In genomic region chr18:21183670-21184069, GRCh38 we compare ENCODE assay signal across 32 cellular contexts. TPM values are rescaled to one million over a fixed set of nuclear protein-coding genes. Genes with fewer than 3 reads are reported as not detected.
A peak's percentile ranks its signal among the peaks of the same experiment; 100 is the strongest.
DNase-seq lines count a peak whose midpoint lies in the region; ATAC-seq, FAIRE-seq and TF ChIP-seq lines count a peak whose summit lies in the region.
"Had no signal": no experiment of that assay in that cellular context is flagged by ENCODE, and none has a peak within 500 bp of the region (broad histone marks: within the 10 kb centered on the region; RNA-seq: fewer than 3 reads in every experiment).

No MANE protein-coding gene starts in this region.

- FAIRE-seq in keratinocyte (lab: Jason Lieb, UNC) = no peak
- FAIRE-seq: GM18507 had no signal

- H3K27me3 ChIP-seq in RWPE2 (ENCODE audit: insufficient read depth, poor library complexity, severe bottlenecking) = no peaks in the 10 kb centered on the region
- no peaks in the 10 kb centered on the region for H3K27me3 ChIP-seq in keratinocyte (ENCODE audit: control insufficient read depth, extremely low read depth, insufficient read depth, low read length)
- no peaks in the 10 kb centered on the region for H3K27me3 ChIP-seq in upper lobe of left lung
- H3K27me3 ChIP-seq: neural progenitor cell, suprapubic skin had no signal

- H3K9me1 ChIP-seq in keratinocyte (ENCODE audit: control insufficient read depth, extremely low read depth, insufficient read depth, low read length) = no peaks in the 10 kb centered on the region

- no peak overlapping the region for H3K4me3 Mint-ChIP-seq in activated naive CD8-positive, alpha-beta T cell treated with anti-CD3 and anti-CD28 coated beads, Interleukin-2, amount 50 U/mL, for 24 hours
- H3K4me3 Mint-ChIP-seq in activated naive CD8-positive, alpha-beta T cell treated with anti-CD3 and anti-CD28 coated beads for 36 hours = no peak overlapping the region
- no peak overlapping the region for H3K4me3 Mint-ChIP-seq in progenitor cell of endocrine pancreas (ENCODE audit: low read depth)
- H3K4me3 Mint-ChIP-seq: activated CD4-positive, alpha-beta T cell treated with anti-CD3 and anti-CD28 coated beads, Interleukin-2, amount 10 ng/mL, durations not matched to agents 24 days and 14 days; activated naive CD4-positive, alpha-beta T cell treated with anti-CD3 and anti-CD28 coated beads for 36 hours; activated T-cell treated with anti-CD3 and anti-CD28 coated beads, Interleukin-2, amount 50 U/mL, for 72 hours; dendritic cell treated with granulocyte-macrophage colony-stimulating factor and Interleukin-4, amounts not matched to agents 40 ng/mL and 50 ng/mL, for 4 days; immature natural killer cell; neural progenitor cell; stimulated activated effector memory CD8-positive, alpha-beta T cell treated with anti-CD3 and anti-CD28 coated beads, Interleukin-12 subunit alpha, Interleukin-12 subunit beta, amount 100 ng/mL, for 72 hours had no signal

- H3K27ac ChIP-seq in RWPE2 (ENCODE audit: poor library complexity, severe bottlenecking) (no peak overlapping the region), keratinocyte (ENCODE audit: control insufficient read depth, insufficient read depth, low read length) (no peak overlapping the region), upper lobe of left lung (no peak overlapping the region)
- H3K27ac ChIP-seq: KMS-11, neural progenitor cell, suprapubic skin had no signal

- H3K36me3 ChIP-seq in RWPE2 (ENCODE audit: low read depth) (no peaks in the 10 kb centered on the region), keratinocyte (ENCODE audit: control insufficient read depth in 2 of 2, extremely low read depth in 1 of 2, insufficient read depth in 2 of 2, low read length in 2 of 2) (no peaks in the 10 kb centered on the region), upper lobe of left lung (no peaks in the 10 kb centered on the region)
- H3K36me3 ChIP-seq: neural progenitor cell, suprapubic skin had no signal

- peaks cover 2% of the 10 kb centered on the region for H3K4me1 Mint-ChIP-seq in activated naive CD8-positive, alpha-beta T cell treated with anti-CD3 and anti-CD28 coated beads, Interleukin-2, amount 50 U/mL, for 24 hours
- peaks cover 6% of the 10 kb centered on the region for H3K4me1 Mint-ChIP-seq in activated naive CD8-positive, alpha-beta T cell treated with anti-CD3 and anti-CD28 coated beads for 36 hours
- H3K4me1 Mint-ChIP-seq in progenitor cell of endocrine pancreas (ENCODE audit: low read depth) = no peaks in the 10 kb centered on the region
- H3K4me1 Mint-ChIP-seq: activated CD4-positive, alpha-beta T cell treated with anti-CD3 and anti-CD28 coated beads, Interleukin-2, amount 10 ng/mL, durations not matched to agents 24 days and 14 days; neural progenitor cell; stimulated activated effector memory CD8-positive, alpha-beta T cell treated with anti-CD3 and anti-CD28 coated beads, Interleukin-12 subunit alpha, Interleukin-12 subunit beta, amount 100 ng/mL, for 72 hours had no signal

- TF ChIP-seq CTCF in RWPE2 (IDR thresholded peaks at IDR 0.05; ENCODE audit: poor library complexity, severe bottlenecking) (no peak), keratinocyte (optimal IDR thresholded peaks at IDR 0.05 in 1 of 3, IDR thresholded peaks at IDR 0.05 in 1 of 3, conservative IDR thresholded peaks at IDR 0.05 in 1 of 3; ENCODE audit: extremely low read depth in 1 of 3, insufficient read depth in 2 of 3, low read length in 3 of 3) (no peak), progenitor cell of endocrine pancreas (IDR thresholded peaks at IDR 0.05; ENCODE audit: unreplicated experiment) (no peak), upper lobe of left lung (IDR thresholded peaks at IDR 0.05) (no peak)

- H3K79me2 ChIP-seq in keratinocyte (ENCODE audit: control insufficient read depth, insufficient read depth, low read length) = no peaks in the 10 kb centered on the region

- dilution Hi-C loops in keratinocyte (cut with MboI; ENCODE audit: extremely low pct_ligation_motif_present, low sequenced_read_pairs) = no loop called here

- H2AFZ ChIP-seq in keratinocyte (ENCODE audit: control insufficient read depth, low read length) = peak overlapping the region; percentile 24
- H2AFZ ChIP-seq: neural progenitor cell had no signal

- TF ChIP-seq EP300 in upper lobe of left lung (IDR thresholded peaks at IDR 0.05) = no peak

- H3K36me3 Mint-ChIP-seq in activated naive CD8-positive, alpha-beta T cell treated with anti-CD3 and anti-CD28 coated beads, Interleukin-2, amount 50 U/mL, for 24 hours (ENCODE audit: low read depth) = no peaks in the 10 kb centered on the region
- no peaks in the 10 kb centered on the region for H3K36me3 Mint-ChIP-seq in activated naive CD8-positive, alpha-beta T cell treated with anti-CD3 and anti-CD28 coated beads for 36 hours
- no peaks in the 10 kb centered on the region for H3K36me3 Mint-ChIP-seq in progenitor cell of endocrine pancreas (ENCODE audit: insufficient read depth)
- H3K36me3 Mint-ChIP-seq: immature natural killer cell, neural progenitor cell had no signal

- DNase-seq in activated naive CD8-positive, alpha-beta T cell treated with anti-CD3 and anti-CD28 coated beads, Interleukin-2, amount 50 U/mL, for 24 hours = no peak
- no peak for DNase-seq in activated naive CD8-positive, alpha-beta T cell treated with anti-CD3 and anti-CD28 coated beads for 36 hours
- no peak for DNase-seq in RWPE2 (ENCODE audit: low spot score)
- no peak for DNase-seq in keratinocyte (ENCODE audit: low read depth, low spot score)
- DNase-seq in progenitor cell of endocrine pancreas (ENCODE audit: low spot score, unreplicated experiment) = no peak
- DNase-seq in upper lobe of left lung = no peak
- DNase-seq: 8988T; activated CD4-positive, alpha-beta T cell treated with anti-CD3 and anti-CD28 coated beads, Interleukin-2, amount 10 ng/mL, durations not matched to agents 24 days and 14 days; activated naive CD4-positive, alpha-beta T cell treated with anti-CD3 and anti-CD28 coated beads for 36 hours; activated T-cell treated with anti-CD3 and anti-CD28 coated beads, Interleukin-2, amount 50 U/mL, for 72 hours; anterior cingulate cortex; caudate nucleus; H7; immature natural killer cell; NCI-H1048; NCI-H1930; NCI-H2227 treated with DMSO at 0.1 percent for 48 hours; NCI-H82; posterior cingulate gyrus; SHP77 treated with DMSO at 0.1 percent for 48 hours; stimulated activated CD4-positive, alpha-beta T cell treated with anti-CD3 and anti-CD28 coated beads, Interleukin-1b, Interleukin-23, amount 100 ng/mL, for 48 hours had no signal

- TF ChIP-seq POLR2A in upper lobe of left lung (IDR thresholded peaks at IDR 0.05) = no peak

- no peak overlapping the region for H3K9ac ChIP-seq in keratinocyte (ENCODE audit: control insufficient read depth, extremely low read depth, insufficient read depth, low read length)
- H3K9ac ChIP-seq: KMS-11, neural progenitor cell had no signal

- H3K27ac Mint-ChIP-seq in activated naive CD8-positive, alpha-beta T cell treated with anti-CD3 and anti-CD28 coated beads, Interleukin-2, amount 50 U/mL, for 24 hours = no peak overlapping the region
- no peak overlapping the region for H3K27ac Mint-ChIP-seq in activated naive CD8-positive, alpha-beta T cell treated with anti-CD3 and anti-CD28 coated beads for 36 hours
- no peak overlapping the region for H3K27ac Mint-ChIP-seq in progenitor cell of endocrine pancreas
- H3K27ac Mint-ChIP-seq: activated CD4-positive, alpha-beta T cell treated with anti-CD3 and anti-CD28 coated beads, Interleukin-2, amount 10 ng/mL, durations not matched to agents 24 days and 14 days; activated naive CD4-positive, alpha-beta T cell treated with anti-CD3 and anti-CD28 coated beads for 36 hours; activated T-cell treated with anti-CD3 and anti-CD28 coated beads, Interleukin-2, amount 50 U/mL, for 72 hours; dendritic cell treated with granulocyte-macrophage colony-stimulating factor and Interleukin-4, amounts not matched to agents 40 ng/mL and 50 ng/mL, for 4 days; immature natural killer cell; neural progenitor cell; stimulated activated effector memory CD8-positive, alpha-beta T cell treated with anti-CD3 and anti-CD28 coated beads, Interleukin-12 subunit alpha, Interleukin-12 subunit beta, amount 100 ng/mL, for 72 hours had no signal

- H4K20me1 ChIP-seq in keratinocyte (ENCODE audit: control insufficient read depth, extremely low read depth, insufficient read depth, low read length) = no peaks in the 10 kb centered on the region

- 67 to 77% methylated on average over 3 of the region's 3 CpGs for WGBS in upper lobe of left lung, 2 donors

- H3K9me3 ChIP-seq in RWPE2 (ENCODE audit: severe bottlenecking) (no peaks in the 10 kb centered on the region), keratinocyte (ENCODE audit: control insufficient read depth, low read depth, low read length) (no peaks in the 10 kb centered on the region), upper lobe of left lung (no peaks in the 10 kb centered on the region)
- H3K9me3 ChIP-seq: suprapubic skin had no signal

- H3K27me3 Mint-ChIP-seq in activated naive CD8-positive, alpha-beta T cell treated with anti-CD3 and anti-CD28 coated beads, Interleukin-2, amount 50 U/mL, for 24 hours = no peaks in the 10 kb centered on the region
- no peaks in the 10 kb centered on the region for H3K27me3 Mint-ChIP-seq in activated naive CD8-positive, alpha-beta T cell treated with anti-CD3 and anti-CD28 coated beads for 36 hours
- H3K27me3 Mint-ChIP-seq in progenitor cell of endocrine pancreas = peaks cover 3% of the 10 kb centered on the region
- H3K27me3 Mint-ChIP-seq: activated CD4-positive, alpha-beta T cell treated with anti-CD3 and anti-CD28 coated beads, Interleukin-2, amount 10 ng/mL, durations not matched to agents 24 days and 14 days; dendritic cell treated with granulocyte-macrophage colony-stimulating factor and Interleukin-4, amounts not matched to agents 40 ng/mL and 50 ng/mL, for 4 days had no signal

- peak; percentile 40 for ATAC-seq in activated naive CD8-positive, alpha-beta T cell treated with anti-CD3 and anti-CD28 coated beads, Interleukin-2, amount 50 U/mL, for 24 hours
- peak; percentile 25; the same call in 1 of the 3 replicates for ATAC-seq in RWPE2 (ENCODE audit: low read depth)
- no peak for ATAC-seq in HG03469 (IDR thresholded peaks at IDR 0.05; ENCODE audit: unreplicated experiment)
- no peak for ATAC-seq in upper lobe of left lung (ENCODE audit: low FRiP score in 2 of 2)
- no peak for ATAC-seq in HG03045 (IDR thresholded peaks at IDR 0.05; ENCODE audit: unreplicated experiment)
- ATAC-seq: activated T-cell treated with anti-CD3 and anti-CD28 coated beads, Interleukin-2, amount 50 U/mL, for 72 hours; stimulated activated effector memory CD8-positive, alpha-beta T cell treated with anti-CD3 and anti-CD28 coated beads, Interleukin-12 subunit alpha, Interleukin-12 subunit beta, amount 100 ng/mL, for 72 hours had no signal

- no peak overlapping the region for H3K4me2 ChIP-seq in keratinocyte (ENCODE audit: control insufficient read depth, extremely low read depth, insufficient read depth, low read depth, low read length)
- H3K4me2 ChIP-seq: KMS-11, neural progenitor cell had no signal

- H3K4me1 ChIP-seq in RWPE2 (ENCODE audit: insufficient read depth, poor library complexity, severe bottlenecking) = peaks cover 3% of the 10 kb centered on the region
- H3K4me1 ChIP-seq in keratinocyte (ENCODE audit: control insufficient read depth, extremely low read depth, insufficient read depth, low read length) = peaks cover 3% of the 10 kb centered on the region
- H3K4me1 ChIP-seq in upper lobe of left lung = peaks cover 0 to 5% (median 0%) of the 10 kb centered on the region in 4 donors
- H3K4me1 ChIP-seq: suprapubic skin had no signal

- H3K4me3 ChIP-seq in RWPE2 (ENCODE audit: severe bottlenecking) = no peak overlapping the region
- no peak overlapping the region for H3K4me3 ChIP-seq in keratinocyte (ENCODE audit: control insufficient read depth in 2 of 3, extremely low read depth in 1 of 3, insufficient read depth in 2 of 3, low read depth in 1 of 3, low read length in 3 of 3)
- no peak overlapping the region for H3K4me3 ChIP-seq in upper lobe of left lung
- H3K4me3 ChIP-seq: neural progenitor cell, suprapubic skin had no signal

- H3K9me3 Mint-ChIP-seq in activated naive CD8-positive, alpha-beta T cell treated with anti-CD3 and anti-CD28 coated beads, Interleukin-2, amount 50 U/mL, for 24 hours = no peaks in the 10 kb centered on the region
- H3K9me3 Mint-ChIP-seq in activated naive CD8-positive, alpha-beta T cell treated with anti-CD3 and anti-CD28 coated beads for 36 hours = no peaks in the 10 kb centered on the region
- no peaks in the 10 kb centered on the region for H3K9me3 Mint-ChIP-seq in progenitor cell of endocrine pancreas (ENCODE audit: low read depth)
- H3K9me3 Mint-ChIP-seq: activated CD4-positive, alpha-beta T cell treated with anti-CD3 and anti-CD28 coated beads, Interleukin-2, amount 10 ng/mL, durations not matched to agents 24 days and 14 days; activated naive CD4-positive, alpha-beta T cell treated with anti-CD3 and anti-CD28 coated beads for 36 hours; activated T-cell treated with anti-CD3 and anti-CD28 coated beads, Interleukin-2, amount 50 U/mL, for 72 hours; dendritic cell treated with granulocyte-macrophage colony-stimulating factor and Interleukin-4, amounts not matched to agents 40 ng/mL and 50 ng/mL, for 4 days; neural progenitor cell; stimulated activated effector memory CD8-positive, alpha-beta T cell treated with anti-CD3 and anti-CD28 coated beads, Interleukin-12 subunit alpha, Interleukin-12 subunit beta, amount 100 ng/mL, for 72 hours had no signal

RNA-seq across cellular contexts. Expression of gene GREB1L, which starts 58.4 kb away (rescaled TPM):
- total RNA-seq in activated naive CD8-positive, alpha-beta T cell treated with anti-CD3 and anti-CD28 coated beads for 36 hours = not detected
- 2.8 to 5.5 TPM (median 5.1 TPM) in 3 replicates for polyA plus RNA-seq in keratinocyte
- polyA plus RNA-seq in keratinocyte (2011; ENCODE audit: low read depth) = 0.47 TPM
- 2.8 and 4.6 TPM in 2 replicates for polyA plus RNA-seq in keratinocyte (2011; cell fraction: cytosol; rRNA removed)
- polyA plus RNA-seq in keratinocyte (2011; cell fraction: nucleus; rRNA removed) = 7.6 and 8.0 TPM in 2 replicates
- 1.2 and 2.9 TPM in 2 replicates for polyA plus RNA-seq in keratinocyte (2012; ENCODE audit: low replicate concordance)
- 4.6 to 18.1 TPM (median 8.0 TPM) in 3 replicates for polyA minus RNA-seq in keratinocyte
- 8.2 TPM for polyA minus RNA-seq in keratinocyte (2011; cell fraction: cytosol; rRNA and poly(A)+ RNA removed)
- 14.9 and 24.9 TPM in 2 replicates for polyA minus RNA-seq in keratinocyte (2011; cell fraction: nucleus; rRNA and poly(A)+ RNA removed)
- total RNA-seq in progenitor cell of endocrine pancreas = 8.6 and 11.0 TPM in 2 replicates
- 1 to 10 TPM in 1 of 6 donors, under 1 TPM in 5; under 0.01 to 2.0 (median 0.44) TPM for total RNA-seq in upper lobe of left lung
- total RNA-seq: activated CD4-positive, alpha-beta T cell treated with anti-CD3 and anti-CD28 coated beads, Interleukin-2, amount 10 ng/mL, durations not matched to agents 24 days and 14 days; activated naive CD4-positive, alpha-beta T cell treated with anti-CD3 and anti-CD28 coated beads for 36 hours; activated T-cell treated with anti-CD3 and anti-CD28 coated beads, Interleukin-2, amount 50 U/mL, for 72 hours; HT-29; OCI-LY7; T-helper 1 cell treated with Interleukin-12 subunit alpha and Interleukin-12 subunit beta and Interleukin-4 antibody, amounts not matched to agents 30 ng/mL and 1 ng/mL, for 36 hours had no signal

Comparison
In these comparisons a context has a peak if more than half of its experiments do, and no peak if none do; other contexts are left out.
1. ATAC-seq: peak in activated naive CD8-positive, alpha-beta T cell treated with anti-CD3 and anti-CD28 coated beads, Interleukin-2, amount 50 U/mL, for 24 hours (single experiment) and RWPE2 (single experiment); none in HG03469 (single experiment), upper lobe of left lung (0 of 2) and HG03045 (single experiment).